10 cellular contexts compared by ENCODE assay signal in genomic region chr9:113057193-113057592, GRCh38. TPM values are rescaled to one million over a fixed set of nuclear protein-coding genes. Genes with fewer than 3 reads are reported as not detected.
DNase-seq lines count a peak whose midpoint lies in the region; ATAC-seq and TF ChIP-seq lines count a peak whose summit lies in the region.
"Had no signal": no experiment of that assay in that cellular context is flagged by ENCODE, and none has a peak within 500 bp of the region (broad histone marks: within the 10 kb centered on the region; RNA-seq: fewer than 3 reads in every experiment).

No MANE protein-coding gene starts in this region.

- H3K27ac ChIP-seq in VCaP (peak overlapping the region; percentile 72), iPS-18a (ENCODE audit: low read length) (no peak overlapping the region), spleen (peak overlapping the region; percentile 44 to 86 (median 77))
- H3K27ac ChIP-seq: foreskin keratinocyte had no signal

- H3K9me3 ChIP-seq in iPS-18a (ENCODE audit: control insufficient read depth, low read depth, low read length) (peaks cover 13% of the 10 kb centered on the region), spleen (peaks cover 11 to 91% (median 75%) of the 10 kb centered on the region in 8 donors)

- 31 to 56% (median 45%) methylated on average over 5 of the region's 5 CpGs for WGBS in spleen, 5 donors

- H3K36me3 ChIP-seq in iPS-18a (ENCODE audit: control insufficient read depth, low read depth, low read length) (no peaks in the 10 kb centered on the region), spleen (peaks cover 0 to 24% (median 0%) of the 10 kb centered on the region in 6 donors)

- no peak for DNase-seq in spleen
- DNase-seq in stimulated activated naive CD4-positive, alpha-beta T cell (lab: John Stamatoyannopoulos, UW), result no peak
- no peak for DNase-seq in NCI-H524 (lab: John Stamatoyannopoulos, UW)
- DNase-seq: Kasumi-1 had no signal

- no peaks in the 10 kb centered on the region for H3K4me1 ChIP-seq in iPS-18a (ENCODE audit: control insufficient read depth, low read depth, low read length)
- peaks cover 0 to 14% (median 2%) of the 10 kb centered on the region in 6 donors for H3K4me1 ChIP-seq in spleen
- H3K4me1 ChIP-seq: foreskin keratinocyte had no signal

- TF ChIP-seq CTCF in VCaP (conservative IDR thresholded peaks at IDR 0.05) (no peak), spleen (IDR thresholded peaks at IDR 0.05 in 8 of 11, conservative IDR thresholded peaks at IDR 0.05 in 3 of 11) (no peak)

- H3K9ac ChIP-seq in iPS-18a (ENCODE audit: low read length), result no peak overlapping the region

- H3K27me3 ChIP-seq in iPS-18a (ENCODE audit: control insufficient read depth, insufficient read depth, low read length) (peaks cover 46% of the 10 kb centered on the region), spleen (replicated peaks in 1 of 7) (peaks cover 0 to 53% (median 14%) of the 10 kb centered on the region in 7 donors)

- H3K4me3 ChIP-seq in iPS-18a (ENCODE audit: low read length) (peak overlapping the region; percentile 91), spleen (peak overlapping the region; percentile 48 to 89 (median 60))

- TF ChIP-seq POLR2A in spleen (IDR thresholded peaks at IDR 0.05), result no peak

- ATAC-seq in GM18502 (IDR thresholded peaks at IDR 0.05; ENCODE audit: poor library complexity, unreplicated experiment), result peak; percentile 4
- ATAC-seq in GM19023 (IDR thresholded peaks at IDR 0.05; ENCODE audit: unreplicated experiment), result no peak
- ATAC-seq in GM18861 (IDR thresholded peaks at IDR 0.05; ENCODE audit: unreplicated experiment), result no peak

- intact Hi-C loops in spleen (cut with DNase I; ENCODE audit: low total_unique reads), result no loop called here

RNA-seq across cellular contexts. Expression of gene ZFP37, which starts 0.7 kb away (rescaled TPM):
- 1 to 10 TPM; 2.2 to 4.1 (median 2.9) TPM for total RNA-seq in spleen
- under 1 TPM; 0.65 to 0.74 (median 0.71) TPM for polyA plus RNA-seq in spleen

RNA-seq across cellular contexts. Expression of gene ZNF883, which starts 45.2 kb away (rescaled TPM):
- 1 to 10 TPM in 6 of 7 donors, under 1 TPM in 1; 0.86 to 3.2 (median 1.6) TPM for total RNA-seq in spleen
- polyA plus RNA-seq in spleen, result 1 to 10 TPM in 2 of 3 donors, under 1 TPM in 1; 0.61 to 1.4 (median 1.1) TPM
